Comparison of ENCODE assay signal across 24 cellular contexts in genomic region chr17:21160401-21160800, GRCh38.
"Had no signal": no experiment of that assay in that cellular context is flagged by ENCODE, and none has a peak within 500 bp of the region (broad histone marks: within the 10 kb centered on the region; RNA-seq: fewer than 3 reads in every experiment).

No MANE protein-coding gene starts in this region.

- FAIRE-seq: K562 had no signal

- H3K4me3 ChIP-seq: adrenal gland, breast epithelium, K562 had no signal

- DNase-seq: activated CD4-positive, alpha-beta memory T cell treated with anti-CD3 and anti-CD28 coated beads, Interleukin-2, amount 10 ng/mL, durations not matched to agents 7 days and 5 days; activated CD4-positive, alpha-beta T cell treated with anti-CD3 and anti-CD28 coated beads for 36 hours; activated CD4-positive, alpha-beta T cell treated with anti-CD3 and anti-CD28 coated beads, Interleukin-2, amount 50 U/mL, for 1 hour; activated CD8-positive, alpha-beta memory T cell treated with anti-CD3 and anti-CD28 coated beads, Interleukin-2, amount 50 U/mL, for 4 hours; activated naive CD4-positive, alpha-beta T cell treated with anti-CD3 and anti-CD28 coated beads, Interleukin-2, amount 50 U/mL, for 16 hours; activated naive CD8-positive, alpha-beta T cell treated with anti-CD3 and anti-CD28 coated beads, Interleukin-2, amount 10 ng/mL, durations not matched to agents 7 days and 5 days; activated T-cell treated with anti-CD3 and anti-CD28 coated beads, Interleukin-2, amount 50 U/mL, for 72 hours; adrenal gland; anterior cingulate cortex; caudate nucleus; Karpas-422; NCI-H1048; NCI-H146; NCI-H1930; NCI-H2107; NCI-H2171 treated with DMSO at 0.1 percent for 48 hours; NCI-H226; NCI-H526 treated with DMSO at 0.1 percent for 48 hours; NCI-H82; SIG-M5; T-helper 1 cell; WERI-Rb-1 had no signal

- H3K36me3 ChIP-seq: adrenal gland, breast epithelium, WERI-Rb-1 had no signal

- H3K4me3 Mint-ChIP-seq: activated CD4-positive, alpha-beta memory T cell treated with anti-CD3 and anti-CD28 coated beads, Interleukin-2, amount 10 ng/mL, durations not matched to agents 7 days and 5 days; activated CD4-positive, alpha-beta T cell treated with anti-CD3 and anti-CD28 coated beads for 36 hours; activated naive CD8-positive, alpha-beta T cell treated with anti-CD3 and anti-CD28 coated beads, Interleukin-2, amount 10 ng/mL, durations not matched to agents 7 days and 5 days; activated T-cell treated with anti-CD3 and anti-CD28 coated beads, Interleukin-2, amount 50 U/mL, for 72 hours had no signal

- H3K4me1 ChIP-seq: breast epithelium had no signal

- H3K27me3 Mint-ChIP-seq: activated CD4-positive, alpha-beta memory T cell treated with anti-CD3 and anti-CD28 coated beads, Interleukin-2, amount 10 ng/mL, durations not matched to agents 7 days and 5 days; activated CD4-positive, alpha-beta T cell treated with anti-CD3 and anti-CD28 coated beads for 36 hours; activated naive CD8-positive, alpha-beta T cell treated with anti-CD3 and anti-CD28 coated beads, Interleukin-2, amount 10 ng/mL, durations not matched to agents 7 days and 5 days had no signal

- H3K27me3 ChIP-seq: adrenal gland, breast epithelium had no signal

- H3K9me3 ChIP-seq: breast epithelium had no signal

- H3K27ac Mint-ChIP-seq: activated CD4-positive, alpha-beta memory T cell treated with anti-CD3 and anti-CD28 coated beads, Interleukin-2, amount 10 ng/mL, durations not matched to agents 7 days and 5 days; activated CD4-positive, alpha-beta T cell treated with anti-CD3 and anti-CD28 coated beads for 36 hours; activated naive CD8-positive, alpha-beta T cell treated with anti-CD3 and anti-CD28 coated beads, Interleukin-2, amount 10 ng/mL, durations not matched to agents 7 days and 5 days; activated T-cell treated with anti-CD3 and anti-CD28 coated beads, Interleukin-2, amount 50 U/mL, for 72 hours had no signal

- H3K27ac ChIP-seq: WERI-Rb-1 had no signal
